In the genomic region with DNA sequence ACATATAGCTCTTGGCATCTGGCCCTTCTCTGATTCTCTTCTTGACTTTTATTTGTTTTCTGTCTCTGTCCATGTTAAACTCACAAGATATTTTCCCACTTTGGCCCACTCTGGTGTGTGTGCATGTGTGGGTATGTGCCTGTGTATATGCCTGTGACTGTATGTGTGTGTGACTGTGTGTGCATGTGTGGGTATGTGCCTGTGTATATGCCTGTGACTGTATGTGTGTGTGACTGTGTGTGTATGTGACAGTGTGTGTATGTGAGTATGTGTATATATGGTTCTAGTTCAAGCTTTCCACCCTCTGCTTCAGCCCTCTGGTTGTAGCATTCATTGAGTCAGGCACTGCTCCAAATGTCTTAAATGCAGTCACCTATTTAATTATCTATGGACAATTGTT, we compare ENCODE assay signal across 39 cellular contexts.
"Had no signal": no experiment of that assay in that cellular context is flagged by ENCODE, and none has a peak within 500 bp of the region (broad histone marks: within the 10 kb centered on the region; RNA-seq: fewer than 3 reads in every experiment).

No MANE protein-coding gene starts in this region.

- H3K4me3 Mint-ChIP-seq: activated naive CD4-positive, alpha-beta T cell treated with anti-CD3 and anti-CD28 coated beads for 36 hours; activated naive CD4-positive, alpha-beta T cell treated with anti-CD3 and anti-CD28 coated beads, Interleukin-2, amount 10 ng/mL, durations not matched to agents 7 days and 5 days; activated naive CD4-positive, alpha-beta T cell treated with anti-CD3 and anti-CD28 coated beads, Interleukin-2, amount 50 U/mL, for 24 hours; activated naive CD8-positive, alpha-beta T cell; activated naive CD8-positive, alpha-beta T cell treated with anti-CD3 and anti-CD28 coated beads for 36 hours; activated naive CD8-positive, alpha-beta T cell treated with anti-CD3 and anti-CD28 coated beads, Interleukin-2, amount 10 ng/mL, durations not matched to agents 7 days and 5 days; activated naive CD8-positive, alpha-beta T cell treated with anti-CD3 and anti-CD28 coated beads, Interleukin-2, amount 50 U/mL, for 24 hours; activated T-cell treated with anti-CD3 and anti-CD28 coated beads, Interleukin-2, amount 50 U/mL, for 24 hours; activated T-cell treated with anti-CD3 and anti-CD28 coated beads, Interleukin-2, amount 50 U/mL, for 4 hours; activated T-cell treated with anti-CD3 and anti-CD28 coated beads, Interleukin-2, amount 50 U/mL, for 72 hours; activated T-helper 1 cell treated with anti-CD3 and anti-CD28 coated beads, Interleukin-12 subunit alpha, Interleukin-12 subunit beta, Interleukin-2, Interleukin-4 antibody, amounts not matched to agents 30 ng/mL and 10 ng/mL and 1 ng/mL, durations not matched to agents 14 hours and 24 hours and 36 hours; activated T-helper 17 cell treated with anti-CD3 and anti-CD28 coated beads, Interleukin-2, amount 50 U/mL, for 72 hours; brain; central memory CD8-positive, alpha-beta T cell had no signal

- H3K9me3 Mint-ChIP-seq: activated naive CD4-positive, alpha-beta T cell treated with anti-CD3 and anti-CD28 coated beads for 36 hours; activated naive CD4-positive, alpha-beta T cell treated with anti-CD3 and anti-CD28 coated beads, Interleukin-2, amount 10 ng/mL, durations not matched to agents 7 days and 5 days; activated naive CD4-positive, alpha-beta T cell treated with anti-CD3 and anti-CD28 coated beads, Interleukin-2, amount 50 U/mL, for 24 hours; activated naive CD4-positive, alpha-beta T cell treated with anti-CD3 and anti-CD28 coated beads, Interleukin-2, amount 50 U/mL, for 72 hours; activated naive CD8-positive, alpha-beta T cell treated with anti-CD3 and anti-CD28 coated beads for 36 hours; activated naive CD8-positive, alpha-beta T cell treated with anti-CD3 and anti-CD28 coated beads, Interleukin-2, amount 10 ng/mL, durations not matched to agents 7 days and 5 days; activated T-cell treated with anti-CD3 and anti-CD28 coated beads, Interleukin-2, amount 50 U/mL, for 4 hours; activated T-helper 1 cell treated with anti-CD3 and anti-CD28 coated beads, Interleukin-12 subunit alpha, Interleukin-12 subunit beta, Interleukin-2, Interleukin-4 antibody, amounts not matched to agents 30 ng/mL and 10 ng/mL and 1 ng/mL, durations not matched to agents 14 hours and 24 hours and 36 hours; activated T-helper 17 cell treated with anti-CD3 and anti-CD28 coated beads, Interleukin-2, amount 50 U/mL, for 72 hours; activated T-helper 2 cell treated with anti-CD3 and anti-CD28 coated beads, Interferon-gamma antibody, Interleukin-2, Interleukin-4, amounts not matched to agents 10 μg/mL and 5 μg/mL and 100 μg/mL, durations not matched to agents 14 hours and 24 hours and 36 hours; central memory CD8-positive, alpha-beta T cell had no signal

- H3K27ac ChIP-seq: adrenal gland, ascending aorta, body of pancreas, brain microvascular endothelial cell, breast epithelium, cardiac muscle cell had no signal

- H3K9me3 ChIP-seq: adrenal gland, ascending aorta, body of pancreas, breast epithelium had no signal

- H3K27ac Mint-ChIP-seq: activated naive CD4-positive, alpha-beta T cell treated with anti-CD3 and anti-CD28 coated beads for 36 hours; activated naive CD4-positive, alpha-beta T cell treated with anti-CD3 and anti-CD28 coated beads, Interleukin-2, amount 10 ng/mL, durations not matched to agents 7 days and 5 days; activated naive CD4-positive, alpha-beta T cell treated with anti-CD3 and anti-CD28 coated beads, Interleukin-2, amount 50 U/mL, for 24 hours; activated naive CD4-positive, alpha-beta T cell treated with anti-CD3 and anti-CD28 coated beads, Interleukin-2, amount 50 U/mL, for 72 hours; activated naive CD8-positive, alpha-beta T cell; activated naive CD8-positive, alpha-beta T cell treated with anti-CD3 and anti-CD28 coated beads for 36 hours; activated naive CD8-positive, alpha-beta T cell treated with anti-CD3 and anti-CD28 coated beads, Interleukin-2, amount 10 ng/mL, durations not matched to agents 7 days and 5 days; activated naive CD8-positive, alpha-beta T cell treated with anti-CD3 and anti-CD28 coated beads, Interleukin-2, amount 50 U/mL, for 24 hours; activated T-cell treated with anti-CD3 and anti-CD28 coated beads, Interleukin-2, amount 50 U/mL, for 24 hours; activated T-cell treated with anti-CD3 and anti-CD28 coated beads, Interleukin-2, amount 50 U/mL, for 72 hours; activated T-helper 1 cell treated with anti-CD3 and anti-CD28 coated beads, Interleukin-12 subunit alpha, Interleukin-12 subunit beta, Interleukin-2, Interleukin-4 antibody, amounts not matched to agents 30 ng/mL and 10 ng/mL and 1 ng/mL, durations not matched to agents 14 hours and 24 hours and 36 hours; activated T-helper 17 cell treated with anti-CD3 and anti-CD28 coated beads, Interleukin-2, amount 50 U/mL, for 72 hours; activated T-helper 2 cell treated with anti-CD3 and anti-CD28 coated beads, Interferon-gamma antibody, Interleukin-2, Interleukin-4, amounts not matched to agents 10 μg/mL and 5 μg/mL and 100 μg/mL, durations not matched to agents 14 hours and 24 hours and 36 hours; brain had no signal

- H3K4me3 ChIP-seq: adrenal gland, ascending aorta, body of pancreas, breast epithelium, cardiac muscle cell had no signal

- H3K27me3 ChIP-seq: adrenal gland, ascending aorta, body of pancreas, brain microvascular endothelial cell, breast epithelium, cardiac muscle cell had no signal

- H3K4me1 ChIP-seq: adrenal gland, ascending aorta, body of pancreas, breast epithelium had no signal

- ATAC-seq: activated naive CD4-positive, alpha-beta T cell treated with anti-CD3 and anti-CD28 coated beads, Interleukin-2, amount 50 U/mL, for 72 hours; activated naive CD8-positive, alpha-beta T cell treated with anti-CD3 and anti-CD28 coated beads, Interleukin-2, amount 50 U/mL, for 24 hours; activated T-cell treated with anti-CD3 and anti-CD28 coated beads, Interleukin-2, amount 50 U/mL, for 4 hours; activated T-cell treated with anti-CD3 and anti-CD28 coated beads, Interleukin-2, amount 50 U/mL, for 72 hours; activated T-helper 17 cell treated with anti-CD3 and anti-CD28 coated beads, Interleukin-2, amount 50 U/mL, for 72 hours; body of pancreas had no signal

- FAIRE-seq: astrocyte had no signal

- DNase-seq: activated effector memory CD4-positive, alpha-beta T cell treated with anti-CD3 and anti-CD28 coated beads, Interleukin-2, amount 50 U/mL, for 16 hours; activated effector memory CD4-positive, alpha-beta T cell treated with Interleukin-2 at 50 U/mL for 16 hours; activated gamma-delta T cell; activated gamma-delta T cell treated with Interleukin-2 at 50 U/mL for 16 hours; activated naive CD4-positive, alpha-beta T cell; activated naive CD4-positive, alpha-beta T cell treated with anti-CD3 and anti-CD28 coated beads for 36 hours; activated naive CD4-positive, alpha-beta T cell treated with anti-CD3 and anti-CD28 coated beads, Interleukin-2, amount 10 ng/mL, durations not matched to agents 7 days and 5 days; activated naive CD4-positive, alpha-beta T cell treated with anti-CD3 and anti-CD28 coated beads, Interleukin-2, amount 50 U/mL, for 16 hours; activated naive CD4-positive, alpha-beta T cell treated with Interleukin-2 at 50 U/mL for 16 hours; activated naive CD8-positive, alpha-beta T cell treated with anti-CD3 and anti-CD28 coated beads for 36 hours; activated naive CD8-positive, alpha-beta T cell treated with anti-CD3 and anti-CD28 coated beads, Interleukin-2, amount 10 ng/mL, durations not matched to agents 7 days and 5 days; activated naive CD8-positive, alpha-beta T cell treated with anti-CD3 and anti-CD28 coated beads, Interleukin-2, amount 50 U/mL, for 24 hours; activated T-cell treated with anti-CD3 and anti-CD28 coated beads, Interleukin-2, amount 50 U/mL, for 1 hour; activated T-cell treated with anti-CD3 and anti-CD28 coated beads, Interleukin-2, amount 50 U/mL, for 24 hours; activated T-cell treated with anti-CD3 and anti-CD28 coated beads, Interleukin-2, amount 50 U/mL, for 4 hours; activated T-cell treated with anti-CD3 and anti-CD28 coated beads, Interleukin-2, amount 50 U/mL, for 48 hours; activated T-cell treated with anti-CD3 and anti-CD28 coated beads, Interleukin-2, amount 50 U/mL, for 72 hours; adrenal gland; amniotic stem cell; amygdala; anterior cingulate cortex; aorta; body of pancreas; brain microvascular endothelial cell; caudate nucleus; central memory CD4-positive, alpha-beta T cell; cerebellar nuclear complex had no signal

- H3K4me1 Mint-ChIP-seq: activated naive CD4-positive, alpha-beta T cell treated with anti-CD3 and anti-CD28 coated beads, Interleukin-2, amount 10 ng/mL, durations not matched to agents 7 days and 5 days; activated naive CD8-positive, alpha-beta T cell treated with anti-CD3 and anti-CD28 coated beads, Interleukin-2, amount 10 ng/mL, durations not matched to agents 7 days and 5 days; activated T-helper 17 cell treated with anti-CD3 and anti-CD28 coated beads, Interleukin-2, amount 50 U/mL, for 72 hours; central memory CD8-positive, alpha-beta T cell had no signal

- H3K36me3 Mint-ChIP-seq: activated naive CD4-positive, alpha-beta T cell treated with anti-CD3 and anti-CD28 coated beads, Interleukin-2, amount 10 ng/mL, durations not matched to agents 7 days and 5 days; activated naive CD8-positive, alpha-beta T cell treated with anti-CD3 and anti-CD28 coated beads for 36 hours; activated naive CD8-positive, alpha-beta T cell treated with anti-CD3 and anti-CD28 coated beads, Interleukin-2, amount 10 ng/mL, durations not matched to agents 7 days and 5 days; brain had no signal

- H3K36me3 ChIP-seq: adrenal gland, ascending aorta, brain microvascular endothelial cell, breast epithelium, cardiac muscle cell had no signal
